ENCODE assay signal across 11 cellular contexts in the genomic region with DNA sequence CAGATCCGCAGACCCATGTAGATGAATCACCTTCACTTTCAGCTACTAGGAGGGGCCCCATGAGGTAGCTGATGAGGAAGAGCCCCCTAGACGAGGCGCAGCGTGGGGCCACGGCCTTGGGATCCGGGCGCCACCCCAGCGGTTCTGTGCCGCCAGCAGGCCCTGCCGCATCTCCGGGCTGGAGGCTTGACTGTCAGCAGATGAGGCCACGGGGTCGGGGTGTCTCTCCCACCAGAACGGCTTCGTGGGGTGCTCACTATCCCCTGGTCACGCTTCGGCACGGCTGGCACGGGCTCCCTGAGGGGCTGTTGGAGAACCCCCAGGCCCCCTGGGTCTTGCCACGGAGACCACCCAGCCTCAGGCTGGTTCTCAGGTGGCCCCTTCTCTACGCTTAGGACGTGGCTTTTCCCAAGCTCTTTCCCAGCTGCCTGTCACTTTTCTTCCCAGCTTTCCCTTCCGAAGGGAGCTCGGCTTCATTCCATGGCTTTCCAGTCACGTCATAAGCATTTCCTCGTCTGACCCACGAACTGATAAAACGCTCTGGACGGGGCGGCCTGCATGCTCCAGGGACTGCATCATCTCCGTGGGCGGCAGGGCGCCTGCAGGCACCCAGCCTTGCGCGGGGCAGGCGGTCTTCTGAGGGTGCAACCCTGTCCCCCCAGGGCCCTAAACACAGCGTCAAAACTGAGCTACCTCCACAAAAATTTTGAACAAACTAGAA.
DNase-seq lines count a peak whose midpoint lies in the region; ATAC-seq and TF ChIP-seq lines count a peak whose summit lies in the region.
"Had no signal": no experiment of that assay in that cellular context is flagged by ENCODE, and none has a peak within 500 bp of the region (broad histone marks: within the 10 kb centered on the region; RNA-seq: fewer than 3 reads in every experiment).

No MANE protein-coding gene starts in this region.

- WGBS in spleen, 5 donors = 79 to 88% (median 81%) methylated on average over 22 to 37 of the region's 37 CpGs

- H3K27me3 ChIP-seq in ascending aorta = no peaks in the 10 kb centered on the region
- peaks cover 0 to 10% (median 0%) of the 10 kb centered on the region in 7 donors for H3K27me3 ChIP-seq in spleen (replicated peaks in 1 of 7)

- DNase-seq in H4 (ENCODE audit: low spot score) (peak; percentile 76), ascending aorta (ENCODE audit: low spot score in 2 of 2) (peak; percentile 53 to 96), hepatic stellate cell (ENCODE audit: low spot score) (peak; percentile 98), spleen (no peak), COLO829 (ENCODE audit: low spot score) (no peak), sciatic nerve (ENCODE audit: low spot score) (no peak), NCI-H69 (lab: John Stamatoyannopoulos, UW) (no peak)
- DNase-seq: DMS153, nephron progenitor cell had no signal

- H3K4me1 ChIP-seq in ascending aorta (peaks cover 12 to 63% of the 10 kb centered on the region in 2 donors), spleen (peaks cover 0 to 6% (median 0%) of the 10 kb centered on the region in 6 donors)

- ATAC-seq in sciatic nerve (no peak), GM18498 (IDR thresholded peaks at IDR 0.05; ENCODE audit: unreplicated experiment) (no peak)
- ATAC-seq: activated naive CD4-positive, alpha-beta T cell treated with anti-CD3 and anti-CD28 coated beads, Interleukin-2, amount 50 U/mL, for 72 hours had no signal

- TF ChIP-seq POLR2A in spleen (IDR thresholded peaks at IDR 0.05) = no peak

- peak overlapping the region in 1 of 2 donors; percentile 17 for H3K4me3 ChIP-seq in ascending aorta
- H3K4me3 ChIP-seq in spleen = no peak overlapping the region

- peak overlapping the region; percentile 87 to 95 for H3K27ac ChIP-seq in ascending aorta
- H3K27ac ChIP-seq in spleen = peak overlapping the region in 5 of 8 donors; percentile 23 to 64 (median 49)

- TF ChIP-seq CTCF in ascending aorta (IDR thresholded peaks at IDR 0.05) (no peak), spleen (IDR thresholded peaks at IDR 0.05 in 8 of 11, conservative IDR thresholded peaks at IDR 0.05 in 3 of 11) (no peak)

- H3K36me3 ChIP-seq in ascending aorta (no peaks in the 10 kb centered on the region), spleen (no peaks in the 10 kb centered on the region)

- H3K9me3 ChIP-seq in ascending aorta (no peaks in the 10 kb centered on the region), spleen (no peaks in the 10 kb centered on the region)

- intact Hi-C loops in ascending aorta (cut with DNase I) = loop anchor here (1.0 to 10.0 kb wide), 4 partner anchors 22 to 1623 kb away; no protein-coding TSS in a partner anchor
- intact Hi-C loops in spleen (cut with DNase I; ENCODE audit: low total_unique reads) = no loop called here
- intact Hi-C loops in sciatic nerve (cut with DNase I) = no loop called here

Comparison
In these comparisons a context has a peak if more than half of its experiments do, and no peak if none do; other contexts are left out.
1. DNase-seq: peak in H4 (single experiment), ascending aorta (2 of 2) and hepatic stellate cell (single experiment); none in spleen (single experiment), COLO829 (single experiment), sciatic nerve (single experiment) and NCI-H69 (single experiment).